12 cellular contexts compared by ENCODE assay signal in the genomic region with DNA sequence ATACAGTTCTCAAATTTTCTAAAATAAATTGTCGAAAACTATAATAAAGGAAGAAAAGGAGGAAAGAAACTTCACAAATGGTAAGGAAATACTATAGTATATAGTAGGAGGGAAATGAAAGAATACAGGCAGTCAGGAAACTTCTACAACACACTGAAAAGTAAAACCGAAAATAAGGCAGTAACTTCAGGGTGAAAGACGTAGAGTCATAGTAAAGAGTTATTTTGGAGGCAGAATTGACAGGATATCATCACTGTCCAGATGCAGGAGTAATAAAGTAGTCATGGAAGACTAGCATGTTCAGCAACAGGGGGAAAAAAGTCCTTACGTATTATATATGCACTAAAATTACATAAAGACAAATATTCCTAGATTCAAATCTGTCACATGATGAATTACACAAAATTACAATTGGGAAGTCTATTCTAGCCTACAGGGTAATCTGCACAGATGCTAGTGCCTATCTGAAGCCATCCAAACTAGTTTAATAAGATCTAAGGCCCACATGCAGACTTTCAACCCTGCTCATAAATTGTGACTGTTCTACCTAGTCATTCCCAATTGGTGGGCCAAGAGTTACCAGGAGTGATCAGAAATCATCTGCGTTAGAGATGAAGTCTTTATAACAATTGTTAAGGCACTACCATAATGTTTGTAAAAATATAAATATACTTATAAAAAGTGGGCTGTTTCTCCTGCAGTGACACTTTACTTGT. TPM values are rescaled to one million over a fixed set of nuclear protein-coding genes. Genes with fewer than 3 reads are reported as not detected.
DNase-seq lines count a peak whose midpoint lies in the region; ATAC-seq and TF ChIP-seq lines count a peak whose summit lies in the region.
"Had no signal": no experiment of that assay in that cellular context is flagged by ENCODE, and none has a peak within 500 bp of the region (broad histone marks: within the 10 kb centered on the region; RNA-seq: fewer than 3 reads in every experiment).

No MANE protein-coding gene starts in this region.

- H3K9me3 Mint-ChIP-seq in immature natural killer cell = no peaks in the 10 kb centered on the region

- CTCF ChIA-PET in RWPE1 (lab: Yijun Ruan, JAX) = no interaction called here

- ATAC-seq in GM18511 (IDR thresholded peaks at IDR 0.05; ENCODE audit: unreplicated experiment) (peak; percentile 68), GM21529 (IDR thresholded peaks at IDR 0.05; ENCODE audit: unreplicated experiment) (peak; percentile 87), HG03520 (IDR thresholded peaks at IDR 0.05; ENCODE audit: unreplicated experiment) (peak; percentile 56)

- intact Hi-C loops in posterior vena cava (cut with DNase I) = no loop called here

- no peak overlapping the region for H3K27ac ChIP-seq in RWPE1
- H3K27ac ChIP-seq in coronary artery = no peak overlapping the region
- H3K27ac ChIP-seq: parathyroid adenoma had no signal

- H3K27ac Mint-ChIP-seq in immature natural killer cell = peak overlapping the region; percentile 59 to 90 (median 80)

- H3K4me3 Mint-ChIP-seq in immature natural killer cell = peak overlapping the region; percentile 51 to 62 (median 53)

- TF ChIP-seq CTCF in RWPE1 (conservative IDR thresholded peaks at IDR 0.05; ENCODE audit: low read depth) (no peak), coronary artery (IDR thresholded peaks at IDR 0.05) (no peak)

- H3K36me3 Mint-ChIP-seq in immature natural killer cell = peaks cover 3% of the 10 kb centered on the region in 3 donors

- no peak overlapping the region for H3K4me3 ChIP-seq in coronary artery

- peaks cover 32 to 57% of the 10 kb centered on the region in 2 donors for H3K4me1 Mint-ChIP-seq in immature natural killer cell

- DNase-seq in immature natural killer cell = no peak
- DNase-seq in RWPE1 (ENCODE audit: low spot score) = no peak
- no peak for DNase-seq in SW 1271 (lab: John Stamatoyannopoulos, UW)
- DNase-seq in posterior vena cava (ENCODE audit: low spot score) = no peak
- DNase-seq in coronary artery (ENCODE audit: low spot score) = no peak
- DNase-seq: activated CD8-positive, alpha-beta memory T cell treated with anti-CD3 and anti-CD28 coated beads, Interleukin-2, amount 50 U/mL, for 4 hours; GDM1; NCI-H1105 treated with DMSO at 0.1 percent for 48 hours had no signal

- POLR2A ChIA-PET in RWPE1 (lab: Yijun Ruan, JAX; ENCODE audit: low non-redundant PET) = no interaction called here

- no peaks in the 10 kb centered on the region for H3K27me3 Mint-ChIP-seq in immature natural killer cell (ENCODE audit: low read depth in 3 of 3)

RNA-seq across cellular contexts. Expression of gene VPS13C, which starts 14.0 kb away (rescaled TPM):
- polyA plus RNA-seq in immature natural killer cell = 10 to 100 TPM in 2 of 3 donors, 1 to 10 TPM in 1; 9.8 to 18.5 (median 11.1) TPM
- 10 to 100 TPM; 89.2 to 93.0 TPM for total RNA-seq in posterior vena cava

RNA-seq across cellular contexts. Expression of gene C2CD4A, which starts 20.6 kb away (rescaled TPM):
- not detected for polyA plus RNA-seq in immature natural killer cell
- total RNA-seq in posterior vena cava = not detected
